In genomic region chr1:152035406-152036315, GRCh38 we compare ENCODE assay signal across 1 cellular context.
A peak's percentile ranks its signal among the peaks of the same experiment; 100 is the strongest.
TF ChIP-seq lines count a peak whose summit lies in the region.

No MANE protein-coding gene starts in this region.

TF ChIP-seq in H1, 55 proteins besides CTCF, POLR2A, EP300 and RAD21:
- TF ChIP-seq SAP30 (IDR thresholded peaks at IDR 0.05; ENCODE audit: insufficient read depth, insufficient replicate concordance, low read length) (peak; percentile 2), POU5F1 (IDR thresholded peaks at IDR 0.05; ENCODE audit: low read depth, low read length) (no peak)
TF ChIP-seq in H1: peak in this region for 1.
